Comparison of ENCODE assay signal across 10 cellular contexts in genomic region chr3:157067114-157067513, GRCh38.
DNase-seq lines count a peak whose midpoint lies in the region; ATAC-seq and TF ChIP-seq lines count a peak whose summit lies in the region.
"Had no signal": no experiment of that assay in that cellular context is flagged by ENCODE, and none has a peak within 500 bp of the region (broad histone marks: within the 10 kb centered on the region; RNA-seq: fewer than 3 reads in every experiment).

No MANE protein-coding gene starts in this region.

- no peaks in the 10 kb centered on the region for H3K9me3 ChIP-seq in T-helper 17 cell (ENCODE audit: control insufficient read depth, low read length, poor library complexity, severe bottlenecking)
- H3K9me3 ChIP-seq: ascending aorta, psoas muscle had no signal

- H3K27ac Mint-ChIP-seq in T-helper 17 cell: peak overlapping the region; percentile 92
- peak overlapping the region in 5 of 6 donors; percentile 11 to 88 (median 51) for H3K27ac Mint-ChIP-seq in naive B cell
- no peak overlapping the region for H3K27ac Mint-ChIP-seq in mesothelial cell of epicardium
- H3K27ac Mint-ChIP-seq in type B pancreatic cell: no peak overlapping the region

- no peak for DNase-seq in T-helper 17 cell
- no peak for DNase-seq in naive B cell
- DNase-seq in NCI-H1930 (lab: John Stamatoyannopoulos, UW): no peak
- DNase-seq in mesothelial cell of epicardium (ENCODE audit: low spot score in 2 of 2, unreplicated experiment in 2 of 2): no peak
- no peak for DNase-seq in type B pancreatic cell (ENCODE audit: extremely low spot score, unreplicated experiment)
- DNase-seq: psoas muscle had no signal

- TF ChIP-seq CTCF in mesothelial cell of epicardium (IDR thresholded peaks at IDR 0.05; ENCODE audit: unreplicated experiment) (no peak), type B pancreatic cell (conservative IDR thresholded peaks at IDR 0.05) (no peak)

- no peaks in the 10 kb centered on the region for H3K27me3 Mint-ChIP-seq in T-helper 17 cell
- H3K27me3 Mint-ChIP-seq in naive B cell: peaks cover 0 to 8% (median 5%) of the 10 kb centered on the region in 3 donors
- H3K27me3 Mint-ChIP-seq in mesothelial cell of epicardium (ENCODE audit: low read depth): no peaks in the 10 kb centered on the region
- peaks cover 2% of the 10 kb centered on the region for H3K27me3 Mint-ChIP-seq in type B pancreatic cell

- ATAC-seq in GM18499 (IDR thresholded peaks at IDR 0.05; ENCODE audit: insufficient read depth, unreplicated experiment) (peak; percentile 46), GM21737 (IDR thresholded peaks at IDR 0.05; ENCODE audit: unreplicated experiment) (peak; percentile 45), T-helper 17 cell (peak; percentile 91), naive B cell (ENCODE audit: low read depth in 2 of 2) (peak; percentile 45 to 65), GM19395 (IDR thresholded peaks at IDR 0.05; ENCODE audit: unreplicated experiment) (no peak)

- no peaks in the 10 kb centered on the region for H3K9me3 Mint-ChIP-seq in naive B cell
- H3K9me3 Mint-ChIP-seq in mesothelial cell of epicardium: no peaks in the 10 kb centered on the region
- no peaks in the 10 kb centered on the region for H3K9me3 Mint-ChIP-seq in type B pancreatic cell

- peaks cover 4% of the 10 kb centered on the region for H3K36me3 Mint-ChIP-seq in T-helper 17 cell (ENCODE audit: low read depth)
- H3K36me3 Mint-ChIP-seq in naive B cell: no peaks in the 10 kb centered on the region
- H3K36me3 Mint-ChIP-seq in mesothelial cell of epicardium: no peaks in the 10 kb centered on the region
- no peaks in the 10 kb centered on the region for H3K36me3 Mint-ChIP-seq in type B pancreatic cell

- peak overlapping the region; percentile 19 for H3K4me3 Mint-ChIP-seq in T-helper 17 cell
- peak overlapping the region in 5 of 8 donors; percentile 1 to 82 (median 55) for H3K4me3 Mint-ChIP-seq in naive B cell
- no peak overlapping the region for H3K4me3 Mint-ChIP-seq in mesothelial cell of epicardium
- no peak overlapping the region for H3K4me3 Mint-ChIP-seq in type B pancreatic cell

- H3K4me1 Mint-ChIP-seq in T-helper 17 cell: peaks cover 33% of the 10 kb centered on the region
- H3K4me1 Mint-ChIP-seq in naive B cell: peaks cover 36 to 43% (median 40%) of the 10 kb centered on the region in 3 donors
- peaks cover 6% of the 10 kb centered on the region for H3K4me1 Mint-ChIP-seq in mesothelial cell of epicardium
- peaks cover 14% of the 10 kb centered on the region for H3K4me1 Mint-ChIP-seq in type B pancreatic cell (ENCODE audit: unreplicated experiment)

Comparison
In these comparisons a context has a peak if more than half of its experiments do, and no peak if none do; other contexts are left out.
1. H3K27ac Mint-ChIP-seq: peak in T-helper 17 cell (single experiment) and naive B cell (5 of 6); none in mesothelial cell of epicardium (single experiment) and type B pancreatic cell (single experiment).
2. H3K4me3 Mint-ChIP-seq: peak in T-helper 17 cell (single experiment) and naive B cell (5 of 8); none in mesothelial cell of epicardium (single experiment) and type B pancreatic cell (single experiment).